Comparison of ENCODE assay signal across 22 cellular contexts in genomic region chr18:51506811-51507210, GRCh38.
"Had no signal": no experiment of that assay in that cellular context is flagged by ENCODE, and none has a peak within 500 bp of the region (broad histone marks: within the 10 kb centered on the region; RNA-seq: fewer than 3 reads in every experiment).

No MANE protein-coding gene starts in this region.

- H3K36me3 ChIP-seq: SJSA1 had no signal

- H3K4me1 ChIP-seq: SJSA1 had no signal

- H3K9me3 ChIP-seq: SJSA1 had no signal

- H3K4me3 ChIP-seq: SJSA1, SK-N-MC had no signal

- H3K27me3 ChIP-seq: SJSA1 had no signal

- ATAC-seq: HepG2 had no signal

- H3K27ac ChIP-seq: SJSA1, SK-N-MC had no signal

- DNase-seq: IMR-90, Karpas-422, KG1, MM.1S, NCI-H1092 treated with DMSO at 0.1 percent for 48 hours, NCI-H1436, NCI-H187, NCI-H2029, NCI-H2081 treated with DMSO at 0.1 percent for 48 hours, NCI-H2171, NCI-H226, NCI-H446, NCI-H510A, NCI-H524 treated with DMSO at 0.1 percent for 48 hours, NCI-H69, NCI-H774, Right ventricle myocardium superior, RPMI8226, SIG-M5 had no signal
